Comparison of ENCODE assay signal across 1 cellular context in the genomic region with DNA sequence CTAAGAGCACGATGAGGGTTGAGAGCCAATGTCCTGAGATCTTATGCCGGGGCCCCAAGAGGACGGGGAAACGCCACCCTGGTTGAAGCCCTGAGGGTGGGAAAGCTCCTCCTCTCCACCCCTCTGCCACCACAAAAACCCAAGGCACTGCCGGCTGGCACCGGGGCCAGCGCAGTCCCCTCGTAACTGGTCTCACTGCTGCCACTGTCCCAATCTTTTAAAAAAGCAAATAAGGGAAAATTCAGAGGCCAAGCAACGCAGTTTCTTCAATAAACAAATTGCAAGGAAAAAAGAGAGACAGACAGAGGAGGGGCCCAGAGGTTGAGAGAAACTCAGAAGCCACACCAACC.
TF ChIP-seq lines count a peak whose summit lies in the region.

No MANE protein-coding gene starts in this region.

TF ChIP-seq in A549, 52 proteins besides CTCF, POLR2A, EP300 and RAD21:
- TF ChIP-seq RARB (CRISPR knock-in tag; IDR thresholded peaks at IDR 0.05) (no peak), HDAC2 (IDR thresholded peaks at IDR 0.05) (no peak), MAFK (IDR thresholded peaks at IDR 0.05; ENCODE audit: partially characterized antibody) (no peak), ZSCAN20 (CRISPR knock-in tag; IDR thresholded peaks at IDR 0.05) (no peak), HES2 (IDR thresholded peaks at IDR 0.05) (no peak), NFE2L2 (conservative IDR thresholded peaks at IDR 0.05; ENCODE audit: low read length) (no peak), REST (IDR thresholded peaks at IDR 0.05) (no peak), CHD4 (IDR thresholded peaks at IDR 0.05; ENCODE audit: borderline replicate concordance) (no peak), FOSB (CRISPR knock-in tag; IDR thresholded peaks at IDR 0.05) (no peak), ZNF302 (CRISPR knock-in tag; IDR thresholded peaks at IDR 0.05) (no peak), CHD2 (IDR thresholded peaks at IDR 0.05; ENCODE audit: low read length, partially characterized antibody) (no peak)
